15 cellular contexts compared by ENCODE assay signal in the genomic region with DNA sequence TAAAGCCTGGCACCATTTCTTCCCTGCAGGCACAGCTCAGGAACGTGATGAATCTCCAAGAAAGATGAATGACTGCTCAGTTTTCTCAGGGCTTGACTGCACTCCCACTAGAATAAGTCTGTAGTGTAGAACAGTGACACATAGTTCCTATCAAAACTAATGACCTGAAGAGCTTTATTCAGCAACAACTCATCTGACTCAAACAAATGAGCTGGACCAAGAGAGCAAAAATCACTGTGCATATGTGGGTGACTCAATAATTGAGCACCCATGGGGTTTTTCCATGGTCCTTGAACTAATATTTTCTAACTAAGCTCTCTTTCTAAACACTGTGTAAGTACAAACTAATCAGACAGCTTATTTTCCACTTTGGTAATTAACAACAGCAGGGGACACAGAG.
DNase-seq lines count a peak whose midpoint lies in the region; ATAC-seq and TF ChIP-seq lines count a peak whose summit lies in the region.
"Had no signal": no experiment of that assay in that cellular context is flagged by ENCODE, and none has a peak within 500 bp of the region (broad histone marks: within the 10 kb centered on the region; RNA-seq: fewer than 3 reads in every experiment).

No MANE protein-coding gene starts in this region.

- H3K14ac ChIP-seq in neuronal stem cell (ENCODE audit: low read length) = no peak overlapping the region

- H3K9me3 ChIP-seq in hepatocyte (ENCODE audit: low read depth) = peaks cover 3% of the 10 kb centered on the region
- H3K9me3 ChIP-seq in spleen = no peaks in the 10 kb centered on the region
- no peaks in the 10 kb centered on the region for H3K9me3 ChIP-seq in neuronal stem cell (replicated peaks in 1 of 2; ENCODE audit: control insufficient read depth in 2 of 2, insufficient read depth in 1 of 2, low read depth in 1 of 2, low read length in 2 of 2)
- H3K9me3 ChIP-seq: body of pancreas had no signal

- no peaks in the 10 kb centered on the region for H4K20me1 ChIP-seq in hepatocyte (ENCODE audit: insufficient read depth, poor library complexity, severe bottlenecking)

- peaks cover 14% of the 10 kb centered on the region for H3K36me3 Mint-ChIP-seq in HFFc6 (ENCODE audit: low read depth)

- H2BK5ac ChIP-seq in neuronal stem cell (ENCODE audit: low read length) = no peak overlapping the region

- H3K4me2 ChIP-seq in hepatocyte (no peak overlapping the region), neuronal stem cell (ENCODE audit: insufficient read depth, low read length, poor library complexity, severe bottlenecking) (no peak overlapping the region)

- H3K27me3 ChIP-seq in brain microvascular endothelial cell (replicated peaks) (no peaks in the 10 kb centered on the region), hepatocyte (no peaks in the 10 kb centered on the region), spleen (replicated peaks in 1 of 7) (peaks cover 0 to 6% (median 0%) of the 10 kb centered on the region in 7 donors), neuronal stem cell (ENCODE audit: control insufficient read depth in 3 of 3, insufficient read depth in 3 of 3, low read depth in 1 of 3, low read length in 3 of 3) (no peaks in the 10 kb centered on the region)
- H3K27me3 ChIP-seq: body of pancreas had no signal

- peaks cover 66% of the 10 kb centered on the region for H3K4me1 Mint-ChIP-seq in HFFc6 (ENCODE audit: low read depth)
- H3K4me1 Mint-ChIP-seq: neural crest cell had no signal

- in situ Hi-C loops in ACHN (cut with HindIII; ENCODE audit: low pct_ligation_motif_present, low pct_unique_long_range_greater_than_20kb, low sequenced_read_pairs) (no loop called here), brain microvascular endothelial cell (cut with HindIII; ENCODE audit: low pct_ligation_motif_present, low sequenced_read_pairs) (no loop called here)

- H3K27ac ChIP-seq in brain microvascular endothelial cell = no peak overlapping the region
- peak overlapping the region; percentile 41 for H3K27ac ChIP-seq in hepatocyte
- no peak overlapping the region for H3K27ac ChIP-seq in spleen
- no peak overlapping the region for H3K27ac ChIP-seq in neuronal stem cell (replicated peaks; ENCODE audit: low read length)
- H3K27ac ChIP-seq: body of pancreas, VCaP had no signal

- DNase-seq in ACHN (peak; percentile 19), HFFc6 (peak; percentile 90), brain microvascular endothelial cell (peak; percentile 39), hepatocyte (ENCODE audit: low spot score) (no peak), GM19238 (ENCODE audit: insufficient read length, low spot score) (no peak), spleen (no peak), neuronal stem cell (ENCODE audit: low spot score) (no peak)
- DNase-seq: activated gamma-delta T cell treated with Interleukin-2 at 50 U/mL for 16 hours; body of pancreas; effector CD8-positive, alpha-beta T cell; NCI-H1092 treated with DMSO at 0.1 percent for 48 hours; NCI-H2171 treated with DMSO at 0.1 percent for 48 hours had no signal

- H3K27me3 Mint-ChIP-seq in HFFc6 (ENCODE audit: insufficient read depth) = no peaks in the 10 kb centered on the region

- no peak overlapping the region for H4K91ac ChIP-seq in neuronal stem cell (ENCODE audit: low read depth, low read length, poor library complexity)

- H4K8ac ChIP-seq in neuronal stem cell (ENCODE audit: low read depth, low read length) = no peak overlapping the region

- H3K4ac ChIP-seq in neuronal stem cell (ENCODE audit: low read length) = no peak overlapping the region

- H2AK5ac ChIP-seq in neuronal stem cell (ENCODE audit: low read depth, low read length) = no peak overlapping the region

- peak overlapping the region; percentile 87 for H3K27ac Mint-ChIP-seq in HFFc6

- no peak overlapping the region for H2BK12ac ChIP-seq in neuronal stem cell (ENCODE audit: low read length)

- intact Hi-C loops in spleen (cut with DNase I; ENCODE audit: low total_unique reads) = no loop called here

- no peaks in the 10 kb centered on the region for H3K9me3 Mint-ChIP-seq in HFFc6

- peak overlapping the region; percentile 69 for H3K4me3 Mint-ChIP-seq in HFFc6
- H3K4me3 Mint-ChIP-seq: neural crest cell had no signal

- no peak overlapping the region for H2BK120ac ChIP-seq in neuronal stem cell (ENCODE audit: low read depth, low read length)

- H3K4me3 ChIP-seq in brain microvascular endothelial cell (ENCODE audit: low read depth, low read length) = no peak overlapping the region
- no peak overlapping the region for H3K4me3 ChIP-seq in hepatocyte
- H3K4me3 ChIP-seq in spleen = no peak overlapping the region
- no peak overlapping the region for H3K4me3 ChIP-seq in neuronal stem cell (ENCODE audit: low read length in 2 of 2)
- H3K4me3 ChIP-seq: body of pancreas had no signal

- H3K79me2 ChIP-seq in hepatocyte = no peaks in the 10 kb centered on the region

- 61% methylated on average over 1 of the region's 1 CpG for WGBS in hepatocyte (ENCODE audit: low lambda C conversion rate, missing lambda C conversion rate)
- 30 to 50% (median 33%) methylated on average over 1 of the region's 1 CpG for WGBS in spleen, 5 donors
- WGBS in neuronal stem cell (ENCODE audit: extremely low coverage in 2 of 2, insufficient read length in 2 of 2, insufficient replicate concordance in 1 of 2), 2 donors = no CpG with 5 or more reads among the region's 1 CpG

- H2AFZ ChIP-seq in hepatocyte = no peak overlapping the region
- H2AFZ ChIP-seq in neuronal stem cell (ENCODE audit: low read length) = no peak overlapping the region

- H3K9me2 ChIP-seq in hepatocyte (replicated peaks; ENCODE audit: insufficient read depth) = no peaks in the 10 kb centered on the region

- no peaks in the 10 kb centered on the region for H3K79me1 ChIP-seq in neuronal stem cell (ENCODE audit: low read depth, low read length)

- no peak overlapping the region for H3K18ac ChIP-seq in neuronal stem cell (ENCODE audit: low read length)

- H2BK15ac ChIP-seq in neuronal stem cell (ENCODE audit: low read length) = no peak overlapping the region

- no peak overlapping the region for H3K9ac ChIP-seq in neuronal stem cell (ENCODE audit: low read depth, low read length, poor library complexity)

- ATAC-seq in GM18907 (IDR thresholded peaks at IDR 0.05; ENCODE audit: unreplicated experiment) = no peak
- ATAC-seq: body of pancreas had no signal

- H3K36me3 ChIP-seq in brain microvascular endothelial cell (replicated peaks) (no peaks in the 10 kb centered on the region), hepatocyte (replicated peaks; ENCODE audit: insufficient read depth, low read depth) (no peaks in the 10 kb centered on the region), spleen (no peaks in the 10 kb centered on the region), neuronal stem cell (replicated peaks in 1 of 2; ENCODE audit: control insufficient read depth in 2 of 2, insufficient read depth in 2 of 2, low read length in 2 of 2) (no peaks in the 10 kb centered on the region)

- TF ChIP-seq POLR2A in spleen (IDR thresholded peaks at IDR 0.05) = no peak

- no peak for TF ChIP-seq CTCF in HFFc6 (IDR thresholded peaks at IDR 0.05)
- TF ChIP-seq CTCF in brain microvascular endothelial cell (IDR thresholded peaks at IDR 0.05; ENCODE audit: low read depth, low read length, missing control alignments) = no peak
- TF ChIP-seq CTCF in hepatocyte (IDR thresholded peaks at IDR 0.05; ENCODE audit: poor library complexity) = no peak
- TF ChIP-seq CTCF in spleen (IDR thresholded peaks at IDR 0.05 in 8 of 11, conservative IDR thresholded peaks at IDR 0.05 in 3 of 11) = no peak

- H3K23ac ChIP-seq in neuronal stem cell (ENCODE audit: low read depth, low read length, poor library complexity) = no peak overlapping the region

- peaks cover 17% of the 10 kb centered on the region for H3K4me1 ChIP-seq in hepatocyte (ENCODE audit: insufficient read depth)
- H3K4me1 ChIP-seq in spleen = no peaks in the 10 kb centered on the region
- no peaks in the 10 kb centered on the region for H3K4me1 ChIP-seq in neuronal stem cell (ENCODE audit: control insufficient read depth in 2 of 2, insufficient read depth in 1 of 2, low read depth in 1 of 2, low read length in 2 of 2)
- H3K4me1 ChIP-seq: body of pancreas had no signal

Comparison
In these comparisons a context has a peak if more than half of its experiments do, and no peak if none do; other contexts are left out.
1. DNase-seq: peak in ACHN (single experiment), HFFc6 (single experiment) and brain microvascular endothelial cell (single experiment); none in hepatocyte (single experiment), GM19238 (single experiment), spleen (single experiment) and neuronal stem cell (single experiment).